Comparison of ENCODE assay signal across 8 cellular contexts in genomic region chr11:693887-694562, GRCh38. TPM values are rescaled to one million over a fixed set of nuclear protein-coding genes. Genes with fewer than 3 reads are reported as not detected.
DNase-seq lines count a peak whose midpoint lies in the region; ATAC-seq, FAIRE-seq and TF ChIP-seq lines count a peak whose summit lies in the region.

No MANE protein-coding gene starts in this region.

- peak; percentile 66 for FAIRE-seq in GM12891 (lab: Jason Lieb, UNC)

- H3K36me3 ChIP-seq in NT2/D1 (ENCODE audit: insufficient read depth, insufficient read length, low read length), result peaks cover 24% of the 10 kb centered on the region
- no peaks in the 10 kb centered on the region for H3K36me3 ChIP-seq in skeletal muscle satellite cell (ENCODE audit: insufficient read depth, low read length)

- H3K27me3 ChIP-seq in NT2/D1 (ENCODE audit: insufficient read depth, insufficient read length) (no peaks in the 10 kb centered on the region), skeletal muscle satellite cell (ENCODE audit: control insufficient read depth, insufficient read depth, low read length) (no peaks in the 10 kb centered on the region)

- no peak for TF ChIP-seq POLR2A in GM12891 (IDR thresholded peaks at IDR 0.05; ENCODE audit: low read depth, low read length)

- DNase-seq in GM12891 (ENCODE audit: insufficient read length, low spot score) (no peak), NT2/D1 (ENCODE audit: low read depth, low spot score) (no peak), epithelial cell of proximal tubule (ENCODE audit: low read depth) (no peak)
- DNase-seq in stimulated activated CD4-positive, alpha-beta T cell treated with anti-CD3 and anti-CD28 coated beads, Interleukin-4, amount 100 ng/mL, for 1 hour, result no peak
- DNase-seq in stimulated activated CD4-positive, alpha-beta T cell treated with anti-CD3 and anti-CD28 coated beads, Interleukin-4, amount 100 ng/mL, for 4 hours, result no peak

- no peak for ATAC-seq in GM18867 (IDR thresholded peaks at IDR 0.05; ENCODE audit: unreplicated experiment)
- no peak for ATAC-seq in GM21360 (IDR thresholded peaks at IDR 0.05; ENCODE audit: unreplicated experiment)

- TF ChIP-seq CTCF in epithelial cell of proximal tubule (conservative IDR thresholded peaks at IDR 0.05; ENCODE audit: low read depth, low read length), result no peak

- H3K9me3 ChIP-seq in NT2/D1 (ENCODE audit: insufficient read depth, low read length) (no peaks in the 10 kb centered on the region), skeletal muscle satellite cell (replicated peaks; ENCODE audit: low read length) (no peaks in the 10 kb centered on the region)

- H3K4me2 ChIP-seq in skeletal muscle satellite cell (ENCODE audit: low read length), result peak overlapping the region; percentile 87

- peak overlapping the region; percentile 81 for H3K9ac ChIP-seq in NT2/D1 (ENCODE audit: insufficient read length, low read depth)
- peak overlapping the region; percentile 61 for H3K9ac ChIP-seq in skeletal muscle satellite cell (ENCODE audit: low read depth, low read length)

- H3K4me1 ChIP-seq in NT2/D1 (ENCODE audit: insufficient read depth, insufficient read length), result peaks cover 31% of the 10 kb centered on the region
- peaks cover 43% of the 10 kb centered on the region for H3K4me1 ChIP-seq in skeletal muscle satellite cell (ENCODE audit: control insufficient read depth, insufficient read depth, low read length)

- peak overlapping the region; percentile 78 for H3K4me3 ChIP-seq in NT2/D1 (ENCODE audit: insufficient read length, low read depth)
- H3K4me3 ChIP-seq in epithelial cell of proximal tubule (ENCODE audit: low read depth, low read length), result peak overlapping the region; percentile 97
- peak overlapping the region; percentile 83 for H3K4me3 ChIP-seq in skeletal muscle satellite cell (ENCODE audit: low read length)

TF ChIP-seq in GM12891, 5 proteins besides CTCF, POLR2A, EP300 and RAD21:
- TF ChIP-seq POU2F2 (IDR thresholded peaks at IDR 0.05; ENCODE audit: low read depth, low read length) (no peak), POLR2AphosphoS5 (IDR thresholded peaks at IDR 0.05; ENCODE audit: low read depth, low read length) (no peak), TAF1 (IDR thresholded peaks at IDR 0.05; ENCODE audit: low read depth, low read length) (no peak), SPI1 (IDR thresholded peaks at IDR 0.05; ENCODE audit: low read depth, low read length) (no peak), PAX5 (IDR thresholded peaks at IDR 0.05; ENCODE audit: insufficient read depth, low read length, severe bottlenecking) (no peak)

RNA-seq across cellular contexts. Expression of gene DEAF1, which starts 1.0 kb away (rescaled TPM):
- polyA plus RNA-seq in GM12891 (2012; ENCODE audit: low read depth, missing spikeins), result 21.8 TPM
- 38.2 and 40.4 TPM in 2 replicates for total RNA-seq in epithelial cell of proximal tubule
- total RNA-seq in skeletal muscle satellite cell (2012; rRNA removed), result 27.9 and 36.0 TPM in 2 replicates

RNA-seq across cellular contexts. Expression of gene TMEM80, which starts 1.6 kb away (rescaled TPM):
- 16.4 TPM for polyA plus RNA-seq in GM12891 (2012; ENCODE audit: low read depth, missing spikeins)
- total RNA-seq in epithelial cell of proximal tubule, result 10.7 and 20.8 TPM in 2 replicates
- total RNA-seq in skeletal muscle satellite cell (2012; rRNA removed), result 8.1 and 8.4 TPM in 2 replicates

RNA-seq across cellular contexts. Expression of gene EPS8L2, which starts 12.0 kb away (rescaled TPM):
- polyA plus RNA-seq in GM12891 (2012; ENCODE audit: low read depth, missing spikeins), result 11.6 TPM
- 145 and 151 TPM in 2 replicates for total RNA-seq in epithelial cell of proximal tubule
- 10.4 and 19.4 TPM in 2 replicates for total RNA-seq in skeletal muscle satellite cell (2012; rRNA removed)

RNA-seq across cellular contexts. Expression of gene TALDO1, which starts 53.2 kb away (rescaled TPM):
- 131 TPM for polyA plus RNA-seq in GM12891 (2012; ENCODE audit: low read depth, missing spikeins)
- total RNA-seq in epithelial cell of proximal tubule, result 332 and 365 TPM in 2 replicates
- total RNA-seq in skeletal muscle satellite cell (2012; rRNA removed), result 178 and 201 TPM in 2 replicates

RNA-seq across cellular contexts. Expression of gene DRD4, which starts 57.0 kb away (rescaled TPM):
- polyA plus RNA-seq in GM12891 (2012; ENCODE audit: low read depth, missing spikeins), result not detected
- total RNA-seq in epithelial cell of proximal tubule, result not detected in 2 replicates
- not detected in 2 replicates for total RNA-seq in skeletal muscle satellite cell (2012; rRNA removed)
